Comparison of ENCODE assay signal across 14 cellular contexts in genomic region chr17:37702605-37703004, GRCh38. TPM values are rescaled to one million over a fixed set of nuclear protein-coding genes. Genes with fewer than 3 reads are reported as not detected.
DNase-seq lines count a peak whose midpoint lies in the region; TF ChIP-seq lines count a peak whose summit lies in the region.
"Had no signal": no experiment of that assay in that cellular context is flagged by ENCODE, and none has a peak within 500 bp of the region (broad histone marks: within the 10 kb centered on the region; RNA-seq: fewer than 3 reads in every experiment).

No MANE protein-coding gene starts in this region.

- peak overlapping the region; percentile 45 for H3K27ac Mint-ChIP-seq in endodermal cell

- no peak overlapping the region for H3K4me3 Mint-ChIP-seq in endodermal cell

- no peak for TF ChIP-seq CTCF in BJ (IDR thresholded peaks at IDR 0.05; ENCODE audit: insufficient read depth, low read depth, low read length)
- no peak for TF ChIP-seq CTCF in endodermal cell (conservative IDR thresholded peaks at IDR 0.05)

- peaks cover 20% of the 10 kb centered on the region for H3K4me1 ChIP-seq in endodermal cell (ENCODE audit: control insufficient read depth, insufficient read depth, low read length)
- H3K4me1 ChIP-seq in mucosa of stomach (ENCODE audit: control insufficient read depth, insufficient read depth, low read length), result peaks cover 17% of the 10 kb centered on the region

- peaks cover 74% of the 10 kb centered on the region for H3K36me3 Mint-ChIP-seq in endodermal cell (ENCODE audit: low read depth)

- no peak overlapping the region for H3K27ac ChIP-seq in endodermal cell (ENCODE audit: low read depth, low read length)

- DNase-seq in BJ (ENCODE audit: low read depth) (peak; percentile 72), M059J (ENCODE audit: low read depth) (peak; percentile 50), endodermal cell (no peak), NCI-H1092 (lab: John Stamatoyannopoulos, UW) (no peak), NOMO-1 (lab: John Stamatoyannopoulos, UW; ENCODE audit: unreplicated experiment in 2 of 2) (no peak), NOMO-1 treated with dmso at 0.1 percent for 144 hours (lab: John Stamatoyannopoulos, UW; ENCODE audit: unreplicated experiment) (no peak), DMS153 (lab: John Stamatoyannopoulos, UW) (no peak)
- DNase-seq: COR-L47; NCI-H187; occipital lobe; stimulated activated CD4-positive, alpha-beta T cell treated with anti-CD3 and anti-CD28 coated beads, Interleukin-4, amount 100 ng/mL, for 1 hour; substantia nigra; T-helper 2 cell had no signal

- H3K27me3 Mint-ChIP-seq in endodermal cell (ENCODE audit: insufficient read depth), result peaks cover 2% of the 10 kb centered on the region

- POLR2A ChIA-PET in BJ (lab: Charles Lee), result no interaction called here

- H3K4me3 ChIP-seq in BJ (ENCODE audit: low read depth, low read length) (no peak overlapping the region), endodermal cell (ENCODE audit: low read length) (no peak overlapping the region), mucosa of stomach (ENCODE audit: low read length) (no peak overlapping the region)

- no peaks in the 10 kb centered on the region for H3K9me3 Mint-ChIP-seq in endodermal cell

- H3K9me3 ChIP-seq in endodermal cell (ENCODE audit: control insufficient read depth, low read length), result no peaks in the 10 kb centered on the region
- no peaks in the 10 kb centered on the region for H3K9me3 ChIP-seq in mucosa of stomach (ENCODE audit: control insufficient read depth, low read length)

- H3K4me1 Mint-ChIP-seq in endodermal cell, result peaks cover 32% of the 10 kb centered on the region

- H3K27me3 ChIP-seq in BJ (ENCODE audit: control insufficient read depth, insufficient read depth, low read length) (no peaks in the 10 kb centered on the region), endodermal cell (ENCODE audit: control insufficient read depth, insufficient read depth, low read length, poor library complexity, severe bottlenecking) (no peaks in the 10 kb centered on the region), mucosa of stomach (ENCODE audit: control insufficient read depth, insufficient read depth, low read length) (no peaks in the 10 kb centered on the region)

- H3K36me3 ChIP-seq in BJ (ENCODE audit: control insufficient read depth, insufficient read depth, low read length) (no peaks in the 10 kb centered on the region), endodermal cell (ENCODE audit: control insufficient read depth, insufficient read depth, low read length) (peaks cover 80% of the 10 kb centered on the region), mucosa of stomach (ENCODE audit: control insufficient read depth, insufficient read depth, low read length) (no peaks in the 10 kb centered on the region)

- H3K9ac ChIP-seq in endodermal cell (ENCODE audit: extremely low read depth, low read length, poor library complexity, severe bottlenecking) (no peak overlapping the region), mucosa of stomach (ENCODE audit: low read length) (peak overlapping the region; percentile 8)

- CTCF ChIA-PET in BJ (lab: Yijun Ruan, JAX), result interaction anchor here (0.8 to 3.8 kb wide), 8 partner anchors 9 to 114 kb away, joined by 3 to 26 read pairs (median 6); no protein-coding TSS in a partner anchor

RNA-seq across cellular contexts. Expression of gene HNF1B, which starts 42.3 kb away (rescaled TPM):
- not detected in 2 replicates for polyA plus RNA-seq in BJ (2011; rRNA removed)
- polyA minus RNA-seq in BJ (2011; rRNA and poly(A)+ RNA removed), result not detected in 2 replicates
- not detected in 2 replicates for total RNA-seq in M059J (2014; rRNA removed; shearing (Covaris generic))
- total RNA-seq in endodermal cell, result 10 to 100 TPM; 39.7 to 42.7 TPM
- polyA plus RNA-seq in endodermal cell (2013, experiment 1 of 2), result 4.9 TPM
- 3.9 TPM for polyA plus RNA-seq in endodermal cell (2013, experiment 2 of 2)
- total RNA-seq: occipital lobe had no signal

RNA-seq across cellular contexts. Expression of gene DDX52, which starts 59.4 kb away (rescaled TPM):
- polyA plus RNA-seq in BJ (2011; rRNA removed), result 14.7 and 24.4 TPM in 2 replicates
- 10.1 and 11.3 TPM in 2 replicates for polyA minus RNA-seq in BJ (2011; rRNA and poly(A)+ RNA removed)
- total RNA-seq in M059J (2014; rRNA removed; shearing (Covaris generic)), result 16.6 and 31.7 TPM in 2 replicates
- total RNA-seq in endodermal cell, result 10 to 100 TPM; 51.5 to 63.3 TPM
- polyA plus RNA-seq in endodermal cell (2013, experiment 1 of 2), result 37.7 TPM
- 37.3 TPM for polyA plus RNA-seq in endodermal cell (2013, experiment 2 of 2)

Comparison
In these comparisons a context has a peak if more than half of its experiments do, and no peak if none do; other contexts are left out.
1. DNase-seq: peak in BJ (single experiment) and M059J (single experiment); none in endodermal cell (single experiment), NCI-H1092 (single experiment), NOMO-1 (0 of 2), NOMO-1 treated with dmso at 0.1 percent for 144 hours (single experiment) and DMS153 (single experiment).
2. RNA of gene HNF1B, which starts 42.3 kb away (total RNA-seq): 39.7 to 42.7 TPM in endodermal cell; not detected in M059J; every median in the first group is over 10 times any median in the second.